In genomic region chr11:72730243-72730642, GRCh38 we compare ENCODE assay signal across 1 cellular context.
TF ChIP-seq lines count a peak whose summit lies in the region.

No MANE protein-coding gene starts in this region.

TF ChIP-seq in SK-N-SH, 30 proteins besides CTCF, POLR2A, EP300 and RAD21:
- TF ChIP-seq MXI1 (IDR thresholded peaks at IDR 0.05; ENCODE audit: low read depth, low read length) = no peak
- no peak for TF ChIP-seq EZH2phosphoT487 (IDR thresholded peaks at IDR 0.05; ENCODE audit: borderline replicate concordance, low read depth)
- TF ChIP-seq IRF3 (IDR thresholded peaks at IDR 0.05; ENCODE audit: low read depth, low read length) = no peak
- no peak for TF ChIP-seq FOSL2 (IDR thresholded peaks at IDR 0.05; ENCODE audit: borderline replicate concordance, low read depth)
- TF ChIP-seq SIN3A (IDR thresholded peaks at IDR 0.05; ENCODE audit: borderline replicate concordance, low read depth, low read length) = no peak
- TF ChIP-seq CHD2 (IDR thresholded peaks at IDR 0.05; ENCODE audit: low read length, partially characterized antibody) = no peak
- no peak for TF ChIP-seq RCOR1 (IDR thresholded peaks at IDR 0.05; ENCODE audit: low read length)
- no peak for TF ChIP-seq YY1 (IDR thresholded peaks at IDR 0.05; ENCODE audit: low read depth)
- TF ChIP-seq TAF1 (IDR thresholded peaks at IDR 0.05; ENCODE audit: borderline replicate concordance, low read depth, low read length) = no peak
- TF ChIP-seq FOXJ3 (CRISPR knock-in tag; IDR thresholded peaks at IDR 0.05) = no peak
- no peak for TF ChIP-seq TCF12 (IDR thresholded peaks at IDR 0.05)
- TF ChIP-seq USF1 (IDR thresholded peaks at IDR 0.05; ENCODE audit: borderline replicate concordance, low read depth) = no peak
- TF ChIP-seq SMC3 (IDR thresholded peaks at IDR 0.05; ENCODE audit: low read depth, low read length) = no peak
- TF ChIP-seq TEAD4 (IDR thresholded peaks at IDR 0.05; ENCODE audit: borderline replicate concordance, insufficient read depth) = no peak
